12 cellular contexts compared by ENCODE assay signal in genomic region chr14:85471744-85472143, GRCh38. TPM values are rescaled to one million over a fixed set of nuclear protein-coding genes. Genes with fewer than 3 reads are reported as not detected.
DNase-seq lines count a peak whose midpoint lies in the region; ATAC-seq and TF ChIP-seq lines count a peak whose summit lies in the region.
"Had no signal": no experiment of that assay in that cellular context is flagged by ENCODE, and none has a peak within 500 bp of the region (broad histone marks: within the 10 kb centered on the region; RNA-seq: fewer than 3 reads in every experiment).

No MANE protein-coding gene starts in this region.

- TF ChIP-seq POLR2A in heart left ventricle (IDR thresholded peaks at IDR 0.05) = no peak

- H3K4me3 ChIP-seq in heart left ventricle (no peak overlapping the region), adipocyte (ENCODE audit: low read length) (no peak overlapping the region)
- H3K4me3 ChIP-seq: colonic mucosa had no signal

- H3K9ac ChIP-seq in adipocyte (ENCODE audit: low read length) = peak overlapping the region; percentile 27
- H3K9ac ChIP-seq: parathyroid adenoma had no signal

- H3K27me3 ChIP-seq in heart left ventricle = no peaks in the 10 kb centered on the region
- H3K27me3 ChIP-seq in adipocyte (replicated peaks; ENCODE audit: control insufficient read depth, insufficient read depth, low read length) = no peaks in the 10 kb centered on the region
- H3K27me3 ChIP-seq: colonic mucosa had no signal

- no peaks in the 10 kb centered on the region for H3K27me3 Mint-ChIP-seq in activated CD4-positive, alpha-beta T cell treated with anti-CD3 and anti-CD28 coated beads, Interleukin-2, amount 10 ng/mL, durations not matched to agents 24 days and 14 days
- H3K27me3 Mint-ChIP-seq: CD4-positive, CD25-positive, alpha-beta regulatory T cell had no signal

- no peak overlapping the region for H3K4me3 Mint-ChIP-seq in activated CD4-positive, alpha-beta T cell treated with anti-CD3 and anti-CD28 coated beads, Interleukin-2, amount 10 ng/mL, durations not matched to agents 24 days and 14 days
- H3K4me3 Mint-ChIP-seq: CD4-positive, CD25-positive, alpha-beta regulatory T cell had no signal

- DNase-seq in heart left ventricle = peak in 2 of 5 donors; percentile 21 to 40
- no peak for DNase-seq in cardiac septum (ENCODE audit: low spot score)
- DNase-seq in adipocyte (ENCODE audit: low read depth) = peak; percentile 79
- peak; percentile 97 for DNase-seq in iris pigment epithelial cell (ENCODE audit: low read depth)
- no peak for DNase-seq in activated CD4-positive, alpha-beta T cell treated with anti-CD3 and anti-CD28 coated beads, Interleukin-2, amount 10 ng/mL, durations not matched to agents 24 days and 14 days
- DNase-seq in mesenteric fat pad (ENCODE audit: low spot score) = no peak
- DNase-seq: CD4-positive, CD25-positive, alpha-beta regulatory T cell; colonic mucosa had no signal

- no peaks in the 10 kb centered on the region for H3K36me3 Mint-ChIP-seq in activated CD4-positive, alpha-beta T cell treated with anti-CD3 and anti-CD28 coated beads, Interleukin-2, amount 10 ng/mL, durations not matched to agents 24 days and 14 days (ENCODE audit: low read depth)
- H3K36me3 Mint-ChIP-seq: CD4-positive, CD25-positive, alpha-beta regulatory T cell had no signal

- H3K4me1 Mint-ChIP-seq in activated CD4-positive, alpha-beta T cell treated with anti-CD3 and anti-CD28 coated beads, Interleukin-2, amount 10 ng/mL, durations not matched to agents 24 days and 14 days = no peaks in the 10 kb centered on the region
- H3K4me1 Mint-ChIP-seq: CD4-positive, CD25-positive, alpha-beta regulatory T cell had no signal

- H3K27ac ChIP-seq in heart left ventricle = peak overlapping the region in 3 of 12 donors; percentile 1 to 36 (median 13)
- H3K27ac ChIP-seq: colonic mucosa, parathyroid adenoma, VCaP had no signal

- H3K27ac Mint-ChIP-seq in activated CD4-positive, alpha-beta T cell treated with anti-CD3 and anti-CD28 coated beads, Interleukin-2, amount 10 ng/mL, durations not matched to agents 24 days and 14 days = no peak overlapping the region
- H3K27ac Mint-ChIP-seq: CD4-positive, CD25-positive, alpha-beta regulatory T cell had no signal

- H3K36me3 ChIP-seq in heart left ventricle (no peaks in the 10 kb centered on the region), adipocyte (ENCODE audit: control insufficient read depth, insufficient read depth, low read length, severe bottlenecking) (no peaks in the 10 kb centered on the region)
- H3K36me3 ChIP-seq: colonic mucosa had no signal

- 42 to 54% (median 50%) methylated on average over 4 of the region's 4 CpGs for WGBS in heart left ventricle, 4 donors

- H3K9me3 ChIP-seq in heart left ventricle (no peaks in the 10 kb centered on the region), adipocyte (ENCODE audit: control insufficient read depth, low read length) (no peaks in the 10 kb centered on the region)
- H3K9me3 ChIP-seq: colonic mucosa had no signal

- ATAC-seq in heart left ventricle = peak in 3 of 4 donors; percentile 74 to 95 (median 78)
- no peak for ATAC-seq in GM18861 (IDR thresholded peaks at IDR 0.05; ENCODE audit: unreplicated experiment)
- no peak for ATAC-seq in HG02981 (IDR thresholded peaks at IDR 0.05; ENCODE audit: unreplicated experiment)

- TF ChIP-seq CTCF in heart left ventricle (IDR thresholded peaks at IDR 0.05) = no peak

- intact Hi-C loops in heart left ventricle (cut with DNase I) (no loop called here), cardiac septum (cut with DNase I) (no loop called here)
- intact Hi-C loops in activated CD4-positive, alpha-beta T cell treated with anti-CD3 and anti-CD28 coated beads, Interleukin-2, amount 10 ng/mL, durations not matched to agents 24 days and 14 days (cut with micrococcal nuclease) = no loop called here

- H3K9me3 Mint-ChIP-seq in activated CD4-positive, alpha-beta T cell treated with anti-CD3 and anti-CD28 coated beads, Interleukin-2, amount 10 ng/mL, durations not matched to agents 24 days and 14 days = no peaks in the 10 kb centered on the region

- H3K4me1 ChIP-seq in heart left ventricle (peaks cover 0 to 19% (median 0%) of the 10 kb centered on the region in 12 donors), adipocyte (ENCODE audit: control insufficient read depth, insufficient read depth, low read length) (peaks cover 28% of the 10 kb centered on the region)
- H3K4me1 ChIP-seq: colonic mucosa, parathyroid adenoma had no signal

RNA-seq across cellular contexts. Expression of gene FLRT2, which starts 58.2 kb away (rescaled TPM):
- 10 to 100 TPM in 1 of 9 donors, 1 to 10 TPM in 7, under 1 TPM in 1; 0.93 to 41.9 (median 3.3) TPM for total RNA-seq in heart left ventricle
- 1 to 10 TPM in 1 of 2 donors, under 1 TPM in 1; 0.61 to 1.6 TPM for polyA plus RNA-seq in heart left ventricle
- 6.3 TPM for total RNA-seq in cardiac septum
- not detected in 2 replicates for total RNA-seq in activated CD4-positive, alpha-beta T cell treated with anti-CD3 and anti-CD28 coated beads, Interleukin-2, amount 10 ng/mL, durations not matched to agents 24 days and 14 days
- 20.0 TPM for total RNA-seq in mesenteric fat pad
- total RNA-seq: CD4-positive, CD25-positive, alpha-beta regulatory T cell had no signal
- polyA plus RNA-seq: CD4-positive, CD25-positive, alpha-beta regulatory T cell had no signal

Comparison
In these comparisons a context has a peak if more than half of its experiments do, and no peak if none do; other contexts are left out.
1. ATAC-seq: peak in heart left ventricle (3 of 4); none in GM18861 (single experiment) and HG02981 (single experiment).
2. DNase-seq: peak in adipocyte (single experiment) and iris pigment epithelial cell (single experiment); none in cardiac septum (single experiment), activated CD4-positive, alpha-beta T cell treated with anti-CD3 and anti-CD28 coated beads, Interleukin-2, amount 10 ng/mL, durations not matched to agents 24 days and 14 days (single experiment) and mesenteric fat pad (single experiment).